23 cellular contexts compared by ENCODE assay signal in the genomic region with DNA sequence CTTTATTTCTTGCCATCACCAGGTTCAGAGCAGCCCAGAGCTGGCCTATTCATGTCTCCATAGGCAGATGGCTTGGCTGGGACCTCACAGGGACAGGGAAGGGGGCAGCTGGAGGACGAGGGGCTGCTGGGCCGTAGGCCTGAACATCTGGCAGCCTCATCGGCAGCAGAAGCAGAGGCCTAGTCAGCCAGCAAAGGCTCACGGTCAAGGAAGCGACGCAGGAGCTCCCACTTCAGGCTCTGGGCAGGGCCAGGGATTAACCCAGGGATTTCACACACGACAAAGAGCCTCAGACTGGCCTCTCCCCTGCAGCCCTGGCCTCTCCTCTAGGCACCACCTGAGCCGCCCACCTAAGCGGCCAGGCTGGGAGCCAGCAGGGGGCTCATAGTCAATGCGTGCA. TPM values are rescaled to one million over a fixed set of nuclear protein-coding genes. Genes with fewer than 3 reads are reported as not detected.
DNase-seq lines count a peak whose midpoint lies in the region; ATAC-seq, FAIRE-seq and TF ChIP-seq lines count a peak whose summit lies in the region.
"Had no signal": no experiment of that assay in that cellular context is flagged by ENCODE, and none has a peak within 500 bp of the region (broad histone marks: within the 10 kb centered on the region; RNA-seq: fewer than 3 reads in every experiment).

No MANE protein-coding gene starts in this region.

- H4K20me1 ChIP-seq in GM23338 (replicated peaks; ENCODE audit: insufficient read depth) = no peaks in the 10 kb centered on the region
- H4K20me1 ChIP-seq in neural progenitor cell (ENCODE audit: low read depth) = no peaks in the 10 kb centered on the region
- H4K20me1 ChIP-seq: BLaER1 had no signal

- H2AFZ ChIP-seq in GM23338 (peak overlapping the region; percentile 72; the same call in 1 of the 2 replicates), neural progenitor cell (replicated peaks) (no peak overlapping the region)
- H2AFZ ChIP-seq: PC-9 had no signal

- H3K9me2 ChIP-seq in GM23338 (ENCODE audit: insufficient read depth) = no peaks in the 10 kb centered on the region

- H3K27me3 Mint-ChIP-seq in GM23338 (ENCODE audit: insufficient read depth, low read depth, poor library complexity) (peaks cover 21% of the 10 kb centered on the region), chondrocyte (ENCODE audit: low read depth) (peaks cover 32% of the 10 kb centered on the region), neural progenitor cell (ENCODE audit: insufficient read depth, low read depth) (peaks cover 7% of the 10 kb centered on the region)

- peak overlapping the region; percentile 57 for H3K27ac Mint-ChIP-seq in GM23338
- H3K27ac Mint-ChIP-seq in chondrocyte (ENCODE audit: unreplicated experiment) = no peak overlapping the region
- peak overlapping the region; percentile 50 for H3K27ac Mint-ChIP-seq in neural progenitor cell
- H3K27ac Mint-ChIP-seq: CD4-positive, alpha-beta memory T cell had no signal

- H3K36me3 ChIP-seq in GM23338 (ENCODE audit: insufficient read depth) (no peaks in the 10 kb centered on the region), HUES6 (ENCODE audit: control insufficient read depth, insufficient read depth, low read length) (no peaks in the 10 kb centered on the region), neural progenitor cell (no peaks in the 10 kb centered on the region), small intestine (ENCODE audit: control insufficient read depth in 2 of 2, insufficient read depth in 2 of 2, low read length in 2 of 2) (no peaks in the 10 kb centered on the region)
- H3K36me3 ChIP-seq: BLaER1 had no signal

- H3K4me1 ChIP-seq in GM23338 (ENCODE audit: insufficient read depth) (peaks cover 6% of the 10 kb centered on the region), HUES6 (ENCODE audit: control insufficient read depth, insufficient read depth, low read length) (peaks cover 32% of the 10 kb centered on the region), neural progenitor cell (peaks cover 9% of the 10 kb centered on the region), small intestine (ENCODE audit: control insufficient read depth in 2 of 2, insufficient read depth in 1 of 2, low read depth in 1 of 2, low read length in 1 of 2) (no peaks in the 10 kb centered on the region)

- H3K4me3 ChIP-seq in GM23338 = no peak overlapping the region
- no peak overlapping the region for H3K4me3 ChIP-seq in HUES6 (ENCODE audit: low read depth, low read length)
- no peak overlapping the region for H3K4me3 ChIP-seq in neural progenitor cell
- H3K4me3 ChIP-seq in small intestine (ENCODE audit: low read depth in 1 of 2, low read length in 2 of 2) = no peak overlapping the region
- H3K4me3 ChIP-seq: BLaER1, K562, PC-9 had no signal

- DNase-seq in GM23338 (ENCODE audit: low spot score) (no peak), chondrocyte (ENCODE audit: low spot score) (peak; percentile 36), neural progenitor cell (ENCODE audit: low spot score) (peak; percentile 39), putamen (ENCODE audit: low spot score) (no peak), small intestine (no peak)
- no peak for DNase-seq in stimulated activated CD4-positive, alpha-beta T cell treated with anti-CD3 and anti-CD28 coated beads, Interleukin-1b, Interleukin-23, amount 100 ng/mL, for 48 hours
- DNase-seq: CD4-positive, alpha-beta memory T cell; NCI-H1092 treated with DMSO at 0.1 percent for 48 hours; NCI-H2081 treated with DMSO at 0.1 percent for 48 hours; NCI-H446 treated with DMSO at 0.1 percent for 48 hours; NCI-H774; PC-9; SIG-M5 had no signal

- H3K4me1 Mint-ChIP-seq in GM23338 (peaks cover 26% of the 10 kb centered on the region), chondrocyte (ENCODE audit: low read depth) (no peaks in the 10 kb centered on the region), neural progenitor cell (peaks cover 8% of the 10 kb centered on the region)
- H3K4me1 Mint-ChIP-seq: CD4-positive, alpha-beta memory T cell had no signal

- H3K4me2 ChIP-seq in GM23338 = no peak overlapping the region
- H3K4me2 ChIP-seq in neural progenitor cell = no peak overlapping the region
- H3K4me2 ChIP-seq: BLaER1, PC-9 had no signal

- no peak for FAIRE-seq in small intestine (lab: Jason Lieb, UNC)
- FAIRE-seq: GM12892, GM18507, H54, HTR-8/SVneo, K562 had no signal

- no peaks in the 10 kb centered on the region for H3F3A ChIP-seq in GM23338 (replicated peaks; ENCODE audit: low read depth)
- H3F3A ChIP-seq in neural progenitor cell (ENCODE audit: low read depth) = no peaks in the 10 kb centered on the region

- H3K4me3 Mint-ChIP-seq in GM23338 (no peak overlapping the region), chondrocyte (ENCODE audit: unreplicated experiment) (no peak overlapping the region), neural progenitor cell (no peak overlapping the region)
- H3K4me3 Mint-ChIP-seq: CD4-positive, alpha-beta memory T cell had no signal

- H3K36me3 Mint-ChIP-seq in GM23338 (ENCODE audit: low read depth) (no peaks in the 10 kb centered on the region), chondrocyte (ENCODE audit: low read depth) (no peaks in the 10 kb centered on the region), neural progenitor cell (no peaks in the 10 kb centered on the region)
- H3K36me3 Mint-ChIP-seq: CD4-positive, alpha-beta memory T cell had no signal

- WGBS in small intestine, 3 donors = 47 to 54% (median 49%) methylated on average over 10 of the region's 10 CpGs

- H3K27me3 ChIP-seq in GM23338 (ENCODE audit: insufficient read depth) = no peaks in the 10 kb centered on the region
- H3K27me3 ChIP-seq in HUES6 (ENCODE audit: control insufficient read depth, insufficient read depth, low read length) = no peaks in the 10 kb centered on the region
- H3K27me3 ChIP-seq in neural progenitor cell = no peaks in the 10 kb centered on the region
- H3K27me3 ChIP-seq in small intestine (ENCODE audit: control insufficient read depth in 2 of 2, insufficient read depth in 2 of 2, low read length in 2 of 2) = no peaks in the 10 kb centered on the region
- H3K27me3 ChIP-seq: BLaER1 had no signal

- no peaks in the 10 kb centered on the region for H3K79me2 ChIP-seq in GM23338 (replicated peaks; ENCODE audit: insufficient read depth)
- no peaks in the 10 kb centered on the region for H3K79me2 ChIP-seq in neural progenitor cell (ENCODE audit: low read depth)

- H3K9me3 Mint-ChIP-seq in GM23338 (no peaks in the 10 kb centered on the region; the same call in 2 of the 3 replicates), chondrocyte (ENCODE audit: low read depth) (no peaks in the 10 kb centered on the region), neural progenitor cell (no peaks in the 10 kb centered on the region)

- H3K9me3 ChIP-seq in HUES6 (ENCODE audit: control insufficient read depth, insufficient read depth, low read depth, low read length) = peaks cover 5% of the 10 kb centered on the region; the same call in 1 of the 2 replicates
- H3K9me3 ChIP-seq in neural progenitor cell (ENCODE audit: low read depth) = no peaks in the 10 kb centered on the region
- no peaks in the 10 kb centered on the region for H3K9me3 ChIP-seq in small intestine (ENCODE audit: control insufficient read depth, low read depth)
- H3K9me3 ChIP-seq: BLaER1 had no signal

- TF ChIP-seq CTCF in GM23338 (conservative IDR thresholded peaks at IDR 0.05; ENCODE audit: low read depth in 2 of 2) (no peak), chondrocyte (IDR thresholded peaks at IDR 0.05) (no peak), neural progenitor cell (IDR thresholded peaks at IDR 0.05) (no peak)

- H3K27ac ChIP-seq in GM23338 (ENCODE audit: low read depth) = no peak overlapping the region
- peak overlapping the region; percentile 52; the same call in 1 of the 2 replicates for H3K27ac ChIP-seq in HUES6 (ENCODE audit: low read depth, low read length)
- no peak overlapping the region for H3K27ac ChIP-seq in neural progenitor cell
- no peak overlapping the region for H3K27ac ChIP-seq in small intestine (ENCODE audit: low read depth in 1 of 2, low read length in 1 of 2)
- H3K27ac ChIP-seq: BLaER1, PC-9, RWPE1 had no signal

- peak; percentile 25 for ATAC-seq in GM23338
- ATAC-seq: K562, SK-N-SH treated with all-trans-retinoic acid at 6 μM for 48 hours had no signal

- H3K9ac ChIP-seq in HUES6 (ENCODE audit: low read length) (peak overlapping the region; percentile 73), neural progenitor cell (no peak overlapping the region)
- H3K9ac ChIP-seq: BLaER1 had no signal

TF ChIP-seq in GM23338, 12 proteins besides CTCF, POLR2A, EP300 and RAD21 (continues in another document):
- TF ChIP-seq NANOG (IDR thresholded peaks at IDR 0.05; ENCODE audit: borderline replicate concordance) = no peak
- TF ChIP-seq POLR2AphosphoS5 (IDR thresholded peaks at IDR 0.05; ENCODE audit: low read depth) = no peak
- TF ChIP-seq ZNF331 (CRISPR knock-in tag; IDR thresholded peaks at IDR 0.05; ENCODE audit: low read depth) = no peak
- TF ChIP-seq EZH2 (IDR thresholded peaks at IDR 0.05; ENCODE audit: low read depth, unreplicated experiment) = no peak
- TF ChIP-seq CREB1 (CRISPR knock-in tag; IDR thresholded peaks at IDR 0.05; ENCODE audit: low read depth) = no peak
- TF ChIP-seq JUNB (IDR thresholded peaks at IDR 0.05; ENCODE audit: unreplicated experiment) = no peak
- no peak for TF ChIP-seq EZH2phosphoT487 (IDR thresholded peaks at IDR 0.05; ENCODE audit: unreplicated experiment)
- TF ChIP-seq, protein P1, sequence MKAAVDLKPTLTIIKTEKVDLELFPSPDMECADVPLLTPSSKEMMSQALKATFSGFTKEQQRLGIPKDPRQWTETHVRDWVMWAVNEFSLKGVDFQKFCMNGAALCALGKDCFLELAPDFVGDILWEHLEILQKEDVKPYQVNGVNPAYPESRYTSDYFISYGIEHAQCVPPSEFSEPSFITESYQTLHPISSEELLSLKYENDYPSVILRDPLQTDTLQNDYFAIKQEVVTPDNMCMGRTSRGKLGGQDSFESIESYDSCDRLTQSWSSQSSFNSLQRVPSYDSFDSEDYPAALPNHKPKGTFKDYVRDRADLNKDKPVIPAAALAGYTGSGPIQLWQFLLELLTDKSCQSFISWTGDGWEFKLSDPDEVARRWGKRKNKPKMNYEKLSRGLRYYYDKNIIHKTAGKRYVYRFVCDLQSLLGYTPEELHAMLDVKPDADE (IDR thresholded peaks at IDR 0.05) = no peak

RNA-seq across cellular contexts. Expression of a gene that starts 46.0 kb away (rescaled TPM):
- total RNA-seq in GM23338 (2014; rRNA removed; shearing (Covaris generic)) = 6.9 and 7.1 TPM in 2 replicates
- 1.6 and 2.1 TPM in 2 replicates for polyA plus RNA-seq in GM23338 (2016; fragmentation: Nextera tagmentation; extraction: Ambion mirVana)
- 36.7 to 46.4 TPM (median 44.1 TPM) in 3 replicates for total RNA-seq in chondrocyte
- total RNA-seq in neural progenitor cell (ENCODE audit: low replicate concordance) = 2.7 and 6.3 TPM in 2 replicates
- polyA plus RNA-seq in small intestine = 10 to 100 TPM in 1 of 3 donors, 1 to 10 TPM in 2; 4.1 to 13.4 (median 4.2) TPM

RNA-seq across cellular contexts. Expression of a gene that starts 56.6 kb away (rescaled TPM):
- 7.6 and 9.2 TPM in 2 replicates for total RNA-seq in GM23338 (2014; rRNA removed; shearing (Covaris generic))
- polyA plus RNA-seq in GM23338 (2016; fragmentation: Nextera tagmentation; extraction: Ambion mirVana) (0.77 and 1.3 TPM in 2 replicates), small intestine (1 to 10 TPM in 1 of 3 donors, under 1 TPM in 1, not detected in 1; 0.81 to 2.3 TPM)
- total RNA-seq in chondrocyte (0.10 to 0.94 TPM (median 0.13 TPM) in 3 replicates), neural progenitor cell (ENCODE audit: low replicate concordance) (2.5 and 3.5 TPM in 2 replicates)
- total RNA-seq: A673; CD4-positive, alpha-beta memory T cell had no signal
- polyA plus RNA-seq: CD4-positive, alpha-beta memory T cell had no signal

Comparison
In these comparisons a context has a peak if more than half of its experiments do, and no peak if none do; other contexts are left out.
1. DNase-seq: peak in chondrocyte (single experiment) and neural progenitor cell (single experiment); none in GM23338 (single experiment), putamen (single experiment), stimulated activated CD4-positive, alpha-beta T cell treated with anti-CD3 and anti-CD28 coated beads, Interleukin-1b, Interleukin-23, amount 100 ng/mL, for 48 hours (single experiment) and small intestine (single experiment).